In the genomic region with DNA sequence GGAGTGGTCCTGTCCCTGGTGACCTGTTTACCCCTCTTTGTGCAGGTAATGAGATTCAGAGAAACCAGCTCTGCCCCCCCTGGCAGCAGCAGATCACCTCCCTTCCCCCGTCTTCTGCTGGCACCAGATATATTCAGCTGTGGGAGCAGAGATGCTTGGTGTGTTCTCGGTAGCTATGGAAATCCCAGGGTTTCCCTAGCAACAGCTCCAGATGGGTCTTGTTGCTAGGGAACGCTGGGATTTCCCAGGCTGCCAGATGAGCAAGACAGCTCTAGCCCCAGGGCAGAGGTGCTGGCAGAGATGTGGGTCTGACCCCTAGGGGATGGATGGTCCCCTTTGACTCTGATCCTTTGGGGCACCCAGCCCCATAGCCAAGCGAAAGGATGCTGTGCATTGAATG, we compare ENCODE assay signal across 25 cellular contexts. TPM values are rescaled to one million over a fixed set of nuclear protein-coding genes. Genes with fewer than 3 reads are reported as not detected.
A peak's percentile ranks its signal among the peaks of the same experiment; 100 is the strongest.
DNase-seq lines count a peak whose midpoint lies in the region; ATAC-seq and TF ChIP-seq lines count a peak whose summit lies in the region.
"Had no signal": no experiment of that assay in that cellular context is flagged by ENCODE, and none has a peak within 500 bp of the region (broad histone marks: within the 10 kb centered on the region; RNA-seq: fewer than 3 reads in every experiment).

No MANE protein-coding gene starts in this region.

- H3K79me2 ChIP-seq in mesendoderm (ENCODE audit: control insufficient read depth, insufficient read depth, low read length) = no peaks in the 10 kb centered on the region

- H3K4me3 Mint-ChIP-seq in nephron progenitor cell = no peak overlapping the region
- no peak overlapping the region for H3K4me3 Mint-ChIP-seq in activated CD8-positive, alpha-beta T cell treated with anti-CD3 and anti-CD28 coated beads for 36 hours
- H3K4me3 Mint-ChIP-seq: activated CD4-positive, alpha-beta T cell treated with anti-CD3 and anti-CD28 coated beads, Interleukin-2, amount 10 ng/mL, durations not matched to agents 7 days and 5 days; activated naive CD8-positive, alpha-beta T cell treated with anti-CD3 and anti-CD28 coated beads, Interleukin-2, amount 10 ng/mL, durations not matched to agents 7 days and 5 days; CD4-positive, alpha-beta T cell; T-helper 1 cell treated with Interleukin-12 subunit alpha and Interleukin-12 subunit beta and Interleukin-4 antibody, amounts not matched to agents 30 μg/mL and 1 μg/mL, for 36 hours had no signal

- no peak overlapping the region for H3K4me3 ChIP-seq in mesendoderm (ENCODE audit: low read length)
- H3K4me3 ChIP-seq: tibial nerve had no signal

- no peak overlapping the region for H2BK5ac ChIP-seq in mesendoderm (ENCODE audit: low read length)

- H3K4ac ChIP-seq in mesendoderm (ENCODE audit: low read depth, low read length) = no peak overlapping the region

- no peak overlapping the region for H4K8ac ChIP-seq in mesendoderm (ENCODE audit: low read depth, low read length)

- no peaks in the 10 kb centered on the region for H3K4me1 ChIP-seq in mesendoderm (ENCODE audit: control insufficient read depth, low read depth, low read length)
- H3K4me1 ChIP-seq: tibial nerve had no signal

- H2BK120ac ChIP-seq in mesendoderm (ENCODE audit: low read depth, low read length) = no peak overlapping the region

- intact Hi-C loops in activated CD8-positive, alpha-beta T cell treated with anti-CD3 and anti-CD28 coated beads for 36 hours (cut with micrococcal nuclease) = no loop called here

- CTCF ChIA-PET in activated CD8-positive, alpha-beta T cell treated with anti-CD3 and anti-CD28 coated beads for 36 hours (lab: Charles Lee) = no interaction called here

- H3K79me1 ChIP-seq in mesendoderm (ENCODE audit: low read length) = no peaks in the 10 kb centered on the region

- no peak overlapping the region for H3K56ac ChIP-seq in mesendoderm (ENCODE audit: low read length)

- DNase-seq in ELF-1 (ENCODE audit: low read depth, low spot score) = peak; percentile 40
- DNase-seq in NCI-H1105 treated with DMSO at 0.1 percent for 48 hours (lab: John Stamatoyannopoulos, UW) = peak; percentile 64
- DNase-seq in SK-N-DZ (ENCODE audit: low spot score) = peak; percentile 61
- peak; percentile 36 for DNase-seq in mesendoderm
- no peak for DNase-seq in nephron progenitor cell
- DNase-seq in activated CD8-positive, alpha-beta T cell treated with anti-CD3 and anti-CD28 coated beads for 36 hours = no peak
- DNase-seq: activated CD4-positive, alpha-beta T cell treated with anti-CD3 and anti-CD28 coated beads, Interleukin-2, amount 10 ng/mL, durations not matched to agents 7 days and 5 days; activated CD8-positive, alpha-beta memory T cell treated with anti-CD3 and anti-CD28 coated beads, Interleukin-2, amount 50 U/mL, for 48 hours; activated naive CD8-positive, alpha-beta T cell treated with anti-CD3 and anti-CD28 coated beads, Interleukin-2, amount 10 ng/mL, durations not matched to agents 7 days and 5 days; CD4-positive, alpha-beta T cell; DMS79; foreskin melanocyte; Karpas-422; occipital lobe; SIG-M5; stimulated activated CD4-positive, alpha-beta T cell treated with anti-CD3 and anti-CD28 coated beads, Interleukin-4, amount 100 ng/mL, for 24 hours; stimulated activated naive CD4-positive, alpha-beta T cell treated with Interleukin-2 at 50 U/mL for 16 hours had no signal

- H3K27me3 ChIP-seq in mesendoderm (ENCODE audit: insufficient read depth, low read length, poor library complexity) = no peaks in the 10 kb centered on the region

- no peak overlapping the region for H2BK15ac ChIP-seq in mesendoderm (replicated peaks; ENCODE audit: low read depth)

- peaks cover 53% of the 10 kb centered on the region for H3K9me3 Mint-ChIP-seq in nephron progenitor cell
- no peaks in the 10 kb centered on the region for H3K9me3 Mint-ChIP-seq in activated CD8-positive, alpha-beta T cell treated with anti-CD3 and anti-CD28 coated beads for 36 hours
- H3K9me3 Mint-ChIP-seq: activated CD4-positive, alpha-beta T cell treated with anti-CD3 and anti-CD28 coated beads, Interleukin-2, amount 10 ng/mL, durations not matched to agents 7 days and 5 days; activated naive CD8-positive, alpha-beta T cell treated with anti-CD3 and anti-CD28 coated beads, Interleukin-2, amount 10 ng/mL, durations not matched to agents 7 days and 5 days; CD4-positive, alpha-beta T cell; T-helper 1 cell treated with Interleukin-12 subunit alpha and Interleukin-12 subunit beta and Interleukin-4 antibody, amounts not matched to agents 30 μg/mL and 1 μg/mL, for 36 hours had no signal

- no peak overlapping the region for H3K27ac ChIP-seq in mesendoderm (ENCODE audit: low read depth, low read length)
- H3K27ac ChIP-seq: tibial nerve had no signal

- no peak overlapping the region for H3K9ac ChIP-seq in mesendoderm (ENCODE audit: low read length)

- no peak overlapping the region for H2AK5ac ChIP-seq in mesendoderm (ENCODE audit: low read length)

- H3K4me2 ChIP-seq in mesendoderm (ENCODE audit: low read length) = no peak overlapping the region

- no peak for TF ChIP-seq CTCF in nephron progenitor cell (IDR thresholded peaks at IDR 0.05)
- no peak for TF ChIP-seq CTCF in activated CD8-positive, alpha-beta T cell treated with anti-CD3 and anti-CD28 coated beads for 36 hours (IDR thresholded peaks at IDR 0.05)

- no peak overlapping the region for H4K5ac ChIP-seq in mesendoderm (ENCODE audit: low read length)

- H3K36me3 Mint-ChIP-seq in nephron progenitor cell (ENCODE audit: low read depth) = no peaks in the 10 kb centered on the region
- H3K36me3 Mint-ChIP-seq in activated CD8-positive, alpha-beta T cell treated with anti-CD3 and anti-CD28 coated beads for 36 hours (ENCODE audit: low read depth) = no peaks in the 10 kb centered on the region
- H3K36me3 Mint-ChIP-seq: activated naive CD8-positive, alpha-beta T cell treated with anti-CD3 and anti-CD28 coated beads, Interleukin-2, amount 10 ng/mL, durations not matched to agents 7 days and 5 days had no signal

- H3K4me1 Mint-ChIP-seq in nephron progenitor cell = no peaks in the 10 kb centered on the region
- peaks cover 13% of the 10 kb centered on the region for H3K4me1 Mint-ChIP-seq in activated CD8-positive, alpha-beta T cell treated with anti-CD3 and anti-CD28 coated beads for 36 hours (ENCODE audit: low read depth)

- POLR2A ChIA-PET in activated CD8-positive, alpha-beta T cell treated with anti-CD3 and anti-CD28 coated beads for 36 hours (lab: Charles Lee) = no interaction called here

- no peak overlapping the region for H3K18ac ChIP-seq in mesendoderm (ENCODE audit: low read length)

- no peaks in the 10 kb centered on the region for H3K36me3 ChIP-seq in mesendoderm (ENCODE audit: control insufficient read depth, insufficient read depth, low read length)
- H3K36me3 ChIP-seq: tibial nerve had no signal

- peaks cover 12% of the 10 kb centered on the region for H3K27me3 Mint-ChIP-seq in nephron progenitor cell (ENCODE audit: low read depth, poor library complexity)
- H3K27me3 Mint-ChIP-seq in activated CD8-positive, alpha-beta T cell treated with anti-CD3 and anti-CD28 coated beads for 36 hours = peaks cover 1% of the 10 kb centered on the region
- H3K27me3 Mint-ChIP-seq: activated CD4-positive, alpha-beta T cell treated with anti-CD3 and anti-CD28 coated beads, Interleukin-2, amount 10 ng/mL, durations not matched to agents 7 days and 5 days had no signal

- WGBS in mesendoderm (ENCODE audit: extremely low coverage, insufficient coverage, low lambda C conversion rate) = no CpG with 5 or more reads among the region's 4 CpGs

- ATAC-seq in GM18870 (IDR thresholded peaks at IDR 0.05; ENCODE audit: unreplicated experiment) = no peak
- no peak for ATAC-seq in activated CD8-positive, alpha-beta T cell treated with anti-CD3 and anti-CD28 coated beads for 36 hours

- H3K27ac Mint-ChIP-seq in nephron progenitor cell = no peak overlapping the region
- H3K27ac Mint-ChIP-seq in activated CD8-positive, alpha-beta T cell treated with anti-CD3 and anti-CD28 coated beads for 36 hours = no peak overlapping the region
- H3K27ac Mint-ChIP-seq: activated CD4-positive, alpha-beta T cell treated with anti-CD3 and anti-CD28 coated beads, Interleukin-2, amount 10 ng/mL, durations not matched to agents 7 days and 5 days; activated naive CD8-positive, alpha-beta T cell treated with anti-CD3 and anti-CD28 coated beads, Interleukin-2, amount 10 ng/mL, durations not matched to agents 7 days and 5 days; CD4-positive, alpha-beta T cell; T-helper 1 cell treated with Interleukin-12 subunit alpha and Interleukin-12 subunit beta and Interleukin-4 antibody, amounts not matched to agents 30 μg/mL and 1 μg/mL, for 36 hours had no signal

- H3K23ac ChIP-seq in mesendoderm (ENCODE audit: low read length) = no peak overlapping the region

RNA-seq across cellular contexts. Expression of gene CETN2, which starts 20.2 kb away (rescaled TPM):
- 43.7 and 47.1 TPM in 2 replicates for polyA plus RNA-seq in SK-N-DZ (2014; cell fraction: cytosol; rRNA removed)
- 21.0 and 23.0 TPM in 2 replicates for polyA plus RNA-seq in SK-N-DZ (2014; cell fraction: nucleus; rRNA removed)
- 46.6 TPM for polyA plus RNA-seq in mesendoderm (2013, experiment 1 of 2)
- polyA plus RNA-seq in mesendoderm (2013, experiment 2 of 2) = 46.8 TPM
- total RNA-seq in activated CD8-positive, alpha-beta T cell treated with anti-CD3 and anti-CD28 coated beads for 36 hours = 1 to 10 TPM; 8.3 to 8.8 TPM

RNA-seq across cellular contexts. Expression of gene NSDHL, which starts 20.5 kb away (rescaled TPM):
- 18.6 and 25.1 TPM in 2 replicates for polyA plus RNA-seq in SK-N-DZ (2014; cell fraction: cytosol; rRNA removed)
- 7.3 and 9.3 TPM in 2 replicates for polyA plus RNA-seq in SK-N-DZ (2014; cell fraction: nucleus; rRNA removed)
- polyA plus RNA-seq in mesendoderm (2013, experiment 1 of 2) = 43.8 TPM
- 43.9 TPM for polyA plus RNA-seq in mesendoderm (2013, experiment 2 of 2)
- 10 to 100 TPM; 15.0 to 15.8 TPM for total RNA-seq in activated CD8-positive, alpha-beta T cell treated with anti-CD3 and anti-CD28 coated beads for 36 hours

RNA-seq across cellular contexts. Expression of gene MAGEA6, which starts 40.9 kb away (rescaled TPM):
- 90.0 and 91.3 TPM in 2 replicates for polyA plus RNA-seq in SK-N-DZ (2014; cell fraction: cytosol; rRNA removed)
- polyA plus RNA-seq in SK-N-DZ (2014; cell fraction: nucleus; rRNA removed) = 43.0 and 53.0 TPM in 2 replicates
- polyA plus RNA-seq in mesendoderm (2013, experiment 1 of 2) = not detected
- not detected for polyA plus RNA-seq in mesendoderm (2013, experiment 2 of 2)
- not detected for total RNA-seq in activated CD8-positive, alpha-beta T cell treated with anti-CD3 and anti-CD28 coated beads for 36 hours
- total RNA-seq: activated CD4-positive, alpha-beta T cell treated with anti-CD3 and anti-CD28 coated beads, Interleukin-2, amount 10 ng/mL, durations not matched to agents 7 days and 5 days; activated naive CD8-positive, alpha-beta T cell treated with anti-CD3 and anti-CD28 coated beads, Interleukin-2, amount 10 ng/mL, durations not matched to agents 7 days and 5 days; CD4-positive, alpha-beta T cell; chondrocyte; epithelial cell of proximal tubule; kidney epithelial cell; lung microvascular endothelial cell; occipital lobe; renal cortical epithelial cell; tibial nerve had no signal

RNA-seq across cellular contexts. Expression of gene CSAG3, which starts 51.4 kb away (rescaled TPM):
- polyA plus RNA-seq in SK-N-DZ (2014; cell fraction: cytosol; rRNA removed) = 5.1 and 6.9 TPM in 2 replicates
- 23.7 and 58.5 TPM in 2 replicates for polyA plus RNA-seq in SK-N-DZ (2014; cell fraction: nucleus; rRNA removed)
- polyA plus RNA-seq in mesendoderm (2013, experiment 1 of 2) = not detected
- polyA plus RNA-seq in mesendoderm (2013, experiment 2 of 2) = 0.06 TPM
- not detected for total RNA-seq in activated CD8-positive, alpha-beta T cell treated with anti-CD3 and anti-CD28 coated beads for 36 hours
- total RNA-seq: activated naive CD8-positive, alpha-beta T cell treated with anti-CD3 and anti-CD28 coated beads, Interleukin-2, amount 10 ng/mL, durations not matched to agents 7 days and 5 days; CD4-positive, alpha-beta T cell; chondrocyte; epithelial cell of proximal tubule; kidney epithelial cell; lung microvascular endothelial cell; occipital lobe; renal cortical epithelial cell; tibial nerve had no signal

RNA-seq across cellular contexts. Expression of gene MAGEA2, which starts 56.8 kb away (rescaled TPM):
- polyA plus RNA-seq in SK-N-DZ (2014; cell fraction: cytosol; rRNA removed) = 36.2 and 41.3 TPM in 2 replicates
- polyA plus RNA-seq in SK-N-DZ (2014; cell fraction: nucleus; rRNA removed) = 21.1 and 34.6 TPM in 2 replicates
- 0.03 TPM for polyA plus RNA-seq in mesendoderm (2013, experiment 1 of 2)
- 0.06 TPM for polyA plus RNA-seq in mesendoderm (2013, experiment 2 of 2)
- total RNA-seq in activated CD8-positive, alpha-beta T cell treated with anti-CD3 and anti-CD28 coated beads for 36 hours = not detected
- total RNA-seq: activated CD4-positive, alpha-beta T cell treated with anti-CD3 and anti-CD28 coated beads, Interleukin-2, amount 10 ng/mL, durations not matched to agents 7 days and 5 days; activated naive CD8-positive, alpha-beta T cell treated with anti-CD3 and anti-CD28 coated beads, Interleukin-2, amount 10 ng/mL, durations not matched to agents 7 days and 5 days; CD4-positive, alpha-beta T cell; chondrocyte; epithelial cell of proximal tubule; kidney epithelial cell; lung microvascular endothelial cell; occipital lobe; renal cortical epithelial cell; tibial nerve had no signal

Comparison
In these comparisons a context has a peak if more than half of its experiments do, and no peak if none do; other contexts are left out.
1. DNase-seq: peak in ELF-1 (single experiment), NCI-H1105 treated with DMSO at 0.1 percent for 48 hours (single experiment), SK-N-DZ (single experiment) and mesendoderm (single experiment); none in nephron progenitor cell (single experiment) and activated CD8-positive, alpha-beta T cell treated with anti-CD3 and anti-CD28 coated beads for 36 hours (single experiment).